16 cellular contexts compared by ENCODE assay signal in the genomic region with DNA sequence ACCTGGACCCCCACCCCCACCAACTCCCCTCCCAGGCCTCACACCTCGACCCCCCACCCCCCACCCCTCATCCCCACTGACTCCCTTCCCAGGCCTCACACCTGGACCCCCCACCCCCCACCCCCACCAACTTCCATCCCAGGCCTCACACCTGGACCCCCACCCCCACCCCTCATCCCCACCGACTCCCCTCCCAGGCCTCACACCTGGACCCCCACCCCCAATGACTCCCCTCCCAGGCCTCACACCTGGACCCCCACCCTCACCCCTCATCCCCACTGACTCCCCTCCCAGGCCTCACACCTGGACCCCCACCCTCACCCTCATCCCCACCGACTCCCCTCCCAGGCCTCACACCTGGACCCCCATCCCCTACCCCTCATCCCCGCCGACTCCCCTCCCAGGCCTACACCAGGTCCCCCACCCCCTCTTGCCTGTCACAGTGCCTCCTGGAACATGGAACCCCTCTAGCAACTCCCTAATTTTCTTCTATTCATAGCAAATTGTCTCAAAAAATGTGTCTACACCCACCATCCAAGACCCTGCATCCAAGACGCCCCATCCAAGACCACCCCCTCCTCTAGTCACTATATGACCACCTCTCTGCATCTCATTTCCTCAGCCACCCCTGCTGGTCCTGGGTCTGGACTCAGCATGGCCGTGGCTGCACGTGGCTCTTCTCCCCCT. TPM values are rescaled to one million over a fixed set of nuclear protein-coding genes. Genes with fewer than 3 reads are reported as not detected.
DNase-seq lines count a peak whose midpoint lies in the region; ATAC-seq lines count a peak whose summit lies in the region.
"Had no signal": no experiment of that assay in that cellular context is flagged by ENCODE, and none has a peak within 500 bp of the region (broad histone marks: within the 10 kb centered on the region; RNA-seq: fewer than 3 reads in every experiment).

No MANE protein-coding gene starts in this region.

- no peak overlapping the region for H3K4me2 ChIP-seq in mesendoderm (ENCODE audit: low read length)

- H3K36me3 Mint-ChIP-seq in stimulated activated naive B cell treated with anti-CD40 and anti-IgM and Interleukin-4, amounts not matched to agents 10 μg/mL and 1 μg/mL and 100 μg/mL, for 72 hours = no peaks in the 10 kb centered on the region

- H2AK5ac ChIP-seq in mesendoderm (ENCODE audit: low read length) = no peak overlapping the region

- no peak overlapping the region for H3K23ac ChIP-seq in mesendoderm (ENCODE audit: low read length)

- H3K36me3 ChIP-seq in H7 (replicated peaks; ENCODE audit: control insufficient read depth, insufficient read depth, low read length) (no peaks in the 10 kb centered on the region), mesendoderm (ENCODE audit: control insufficient read depth, insufficient read depth, low read length) (no peaks in the 10 kb centered on the region)
- H3K36me3 ChIP-seq: SJSA1 had no signal

- H3K79me2 ChIP-seq in mesendoderm (ENCODE audit: control insufficient read depth, insufficient read depth, low read length) = no peaks in the 10 kb centered on the region

- WGBS in mesendoderm (ENCODE audit: extremely low coverage, insufficient coverage, low lambda C conversion rate) = no CpG with 5 or more reads among the region's 8 CpGs

- peaks cover 0 to 2% of the 10 kb centered on the region in 2 donors for H3K4me1 Mint-ChIP-seq in stimulated activated naive B cell treated with anti-CD40 and anti-IgM and Interleukin-4, amounts not matched to agents 10 μg/mL and 1 μg/mL and 100 μg/mL, for 72 hours

- H3K27me3 ChIP-seq in H7 (ENCODE audit: control insufficient read depth, insufficient read depth, low read length) (no peaks in the 10 kb centered on the region; the same call in 1 of the 2 replicates), mesendoderm (ENCODE audit: insufficient read depth, low read length, poor library complexity) (no peaks in the 10 kb centered on the region)
- H3K27me3 ChIP-seq: SJSA1 had no signal

- H3K4me1 ChIP-seq in mesendoderm (ENCODE audit: control insufficient read depth, low read depth, low read length) = no peaks in the 10 kb centered on the region

- H3K9me3 Mint-ChIP-seq in stimulated activated naive B cell treated with anti-CD40 and anti-IgM and Interleukin-4, amounts not matched to agents 10 μg/mL and 1 μg/mL and 100 μg/mL, for 72 hours = no peaks in the 10 kb centered on the region

- H3K27ac Mint-ChIP-seq in stimulated activated naive B cell treated with anti-CD40 and anti-IgM and Interleukin-4, amounts not matched to agents 10 μg/mL and 1 μg/mL and 100 μg/mL, for 72 hours = no peak overlapping the region

- no peaks in the 10 kb centered on the region for H3K79me1 ChIP-seq in mesendoderm (ENCODE audit: low read length)

- H3K4me3 Mint-ChIP-seq in stimulated activated naive B cell treated with anti-CD40 and anti-IgM and Interleukin-4, amounts not matched to agents 10 μg/mL and 1 μg/mL and 100 μg/mL, for 72 hours = peak overlapping the region in 1 of 2 donors; percentile 4

- H2BK15ac ChIP-seq in mesendoderm (replicated peaks; ENCODE audit: low read depth) = no peak overlapping the region

- no peak overlapping the region for H2BK120ac ChIP-seq in mesendoderm (ENCODE audit: low read depth, low read length)

- H4K5ac ChIP-seq in mesendoderm (ENCODE audit: low read length) = no peak overlapping the region

- H2BK5ac ChIP-seq in mesendoderm (ENCODE audit: low read length) = no peak overlapping the region

- no peak overlapping the region for H4K8ac ChIP-seq in mesendoderm (ENCODE audit: low read depth, low read length)

- no peak overlapping the region for H3K56ac ChIP-seq in mesendoderm (ENCODE audit: low read length)

- H3K4me3 ChIP-seq in H7 (ENCODE audit: insufficient read depth, low read depth, low read length) = no peak overlapping the region
- no peak overlapping the region for H3K4me3 ChIP-seq in mesendoderm (ENCODE audit: low read length)
- H3K4me3 ChIP-seq: GM23248, SJSA1 had no signal

- peaks cover 14 to 22% of the 10 kb centered on the region in 2 donors for H3K27me3 Mint-ChIP-seq in stimulated activated naive B cell treated with anti-CD40 and anti-IgM and Interleukin-4, amounts not matched to agents 10 μg/mL and 1 μg/mL and 100 μg/mL, for 72 hours

- no peak overlapping the region for H3K27ac ChIP-seq in mesendoderm (ENCODE audit: low read depth, low read length)
- H3K27ac ChIP-seq: GM23248, SJSA1 had no signal

- peak; percentile 23 to 58 for ATAC-seq in stimulated activated naive B cell treated with anti-CD40 and anti-IgM and Interleukin-4, amounts not matched to agents 10 μg/mL and 1 μg/mL and 100 μg/mL, for 72 hours (replicated peaks)

- H3K4ac ChIP-seq in mesendoderm (ENCODE audit: low read depth, low read length) = no peak overlapping the region

- no peak overlapping the region for H3K9ac ChIP-seq in mesendoderm (ENCODE audit: low read length)
- H3K9ac ChIP-seq: GM23248 had no signal

- H3K18ac ChIP-seq in mesendoderm (ENCODE audit: low read length) = no peak overlapping the region

- DNase-seq in DMS53 (lab: John Stamatoyannopoulos, UW) (peak; percentile 56), DMS53 treated with DMSO at 0.1 percent for 48 hours (lab: John Stamatoyannopoulos, UW; ENCODE audit: unreplicated experiment) (no peak), H7 (peak; percentile 63), mesendoderm (peak; percentile 51), DMS153 (lab: John Stamatoyannopoulos, UW) (no peak), RPMI8226 (no peak)
- no peak for DNase-seq in stimulated activated naive B cell treated with anti-CD40 and anti-IgM and Interleukin-4, amounts not matched to agents 10 μg/mL and 1 μg/mL and 100 μg/mL, for 72 hours
- DNase-seq in activated naive CD4-positive, alpha-beta T cell (lab: John Stamatoyannopoulos, UW) = no peak
- DNase-seq: GM23248; NCI-H1092 treated with DMSO at 0.1 percent for 48 hours; NCI-H1694; NCI-H345; NCI-H526 treated with DMSO at 0.1 percent for 48 hours; NK-92 treated with Interleukin-12 subunit alpha and Interleukin-12 subunit beta, amount 100 ng/mL, for 24 hours; OCI-M1 had no signal

RNA-seq across cellular contexts. Expression of a gene that starts 36.9 kb away (rescaled TPM):
- 22.2 and 23.6 TPM in 2 replicates for total RNA-seq in H7 (2014; rRNA removed; shearing (Covaris generic))
- polyA plus RNA-seq in mesendoderm (2013, experiment 1 of 2) = 10.0 TPM
- 10.4 TPM for polyA plus RNA-seq in mesendoderm (2013, experiment 2 of 2)
- polyA plus RNA-seq: GM23248 had no signal

RNA-seq across cellular contexts. Expression of a gene that starts 43.4 kb away (rescaled TPM):
- 11.2 and 11.8 TPM in 2 replicates for total RNA-seq in H7 (2014; rRNA removed; shearing (Covaris generic))
- 11.2 TPM for polyA plus RNA-seq in mesendoderm (2013, experiment 1 of 2)
- 10.9 TPM for polyA plus RNA-seq in mesendoderm (2013, experiment 2 of 2)

Comparison
In these comparisons a context has a peak if more than half of its experiments do, and no peak if none do; other contexts are left out.
1. DNase-seq: peak in DMS53 (single experiment), H7 (single experiment) and mesendoderm (single experiment); none in DMS53 treated with DMSO at 0.1 percent for 48 hours (single experiment), stimulated activated naive B cell treated with anti-CD40 and anti-IgM and Interleukin-4, amounts not matched to agents 10 μg/mL and 1 μg/mL and 100 μg/mL, for 72 hours (single experiment), DMS153 (single experiment), RPMI8226 (single experiment) and activated naive CD4-positive, alpha-beta T cell (0 of 4).